Comparison of ENCODE assay signal across 11 cellular contexts in the genomic region with DNA sequence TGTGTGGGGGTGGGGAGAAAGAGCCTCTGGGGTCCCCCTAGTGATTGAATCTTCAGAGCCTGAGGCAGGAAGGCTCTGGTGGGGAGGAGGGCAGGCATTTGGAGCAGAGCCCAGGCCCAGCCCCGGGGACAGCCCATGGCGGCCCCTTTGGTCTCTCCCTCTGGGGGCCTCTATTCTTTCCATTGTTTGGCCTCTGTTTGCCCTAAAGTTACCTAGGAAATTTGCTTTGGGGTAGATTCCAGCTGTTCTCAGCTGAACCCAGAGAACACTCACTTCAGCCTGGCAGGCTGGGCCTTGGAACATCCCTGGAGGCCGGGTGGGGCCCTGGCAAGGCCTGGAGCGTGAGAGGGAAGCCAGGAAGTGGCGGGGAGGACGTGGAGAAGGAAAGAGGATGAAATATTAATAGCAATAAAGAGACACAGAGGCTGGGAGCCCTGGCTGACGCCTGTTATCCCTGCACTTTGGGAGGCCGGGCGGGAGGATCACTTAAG. TPM values are rescaled to one million over a fixed set of nuclear protein-coding genes. Genes with fewer than 3 reads are reported as not detected.
DNase-seq lines count a peak whose midpoint lies in the region; ATAC-seq and TF ChIP-seq lines count a peak whose summit lies in the region.
"Had no signal": no experiment of that assay in that cellular context is flagged by ENCODE, and none has a peak within 500 bp of the region (broad histone marks: within the 10 kb centered on the region; RNA-seq: fewer than 3 reads in every experiment).

No MANE protein-coding gene starts in this region.

- H4K20me1 ChIP-seq in HCT116 (ENCODE audit: insufficient read depth), result no peaks in the 10 kb centered on the region

- RAD21 ChIA-PET in HCT116 (lab: Charles Lee; ENCODE audit: low non-redundant PET in 1 of 2, low total read pairs in 2 of 2, uncharacterized antibody in 2 of 2, unreplicated experiment in 2 of 2), result no interaction called here

- ATAC-seq in HCT116, result peak; percentile 23; the same call in 1 of the 2 replicates
- no peak for ATAC-seq in GM18861 (IDR thresholded peaks at IDR 0.05; ENCODE audit: unreplicated experiment)

- no peak overlapping the region for H2AFZ ChIP-seq in HCT116 (ENCODE audit: low read depth, low read length, poor library complexity, severe bottlenecking)

- no peaks in the 10 kb centered on the region for H3K9me2 ChIP-seq in HCT116 (ENCODE audit: insufficient read depth)

- no peaks in the 10 kb centered on the region for H3K9me3 ChIP-seq in HCT116 (ENCODE audit: control insufficient read depth in 1 of 2, insufficient read depth in 1 of 2, low read depth in 1 of 2, low read length in 2 of 2)
- no peaks in the 10 kb centered on the region for H3K9me3 ChIP-seq in tibial artery

- TF ChIP-seq CTCF in HCT116 (IDR thresholded peaks at IDR 0.05 in 2 of 3, conservative IDR thresholded peaks at IDR 0.05 in 1 of 3; ENCODE audit: borderline replicate concordance in 1 of 3, insufficient read depth in 1 of 3, low read depth in 2 of 3, low read length in 2 of 3) (no peak), lower leg skin (IDR thresholded peaks at IDR 0.05) (no peak), tibial artery (IDR thresholded peaks at IDR 0.05) (peak; percentile 10 to 14)

- H3K4me1 ChIP-seq in HCT116 (ENCODE audit: control insufficient read depth in 1 of 2, insufficient read depth in 2 of 2, low read length in 2 of 2) (peaks cover 0 to 16% of the 10 kb centered on the region in 2 experiments; a peak in 3 of 4 replicates), tibial artery (peaks cover 0 to 22% (median 9%) of the 10 kb centered on the region in 4 donors)

- TF ChIP-seq RAD21 in HCT116 (IDR thresholded peaks at IDR 0.05; ENCODE audit: low read depth), result no peak

- intact Hi-C loops in HCT116 (cut with micrococcal nuclease) (no loop called here), lower leg skin (cut with DNase I; ENCODE audit: low total_unique reads) (no loop called here), tibial artery (cut with DNase I; ENCODE audit: low total_unique reads) (no loop called here)

- H3K36me3 ChIP-seq in HCT116 (ENCODE audit: control insufficient read depth in 1 of 2, insufficient read depth in 2 of 2, low read length in 2 of 2), result no peaks in the 10 kb centered on the region
- no peaks in the 10 kb centered on the region for H3K36me3 ChIP-seq in tibial artery

- BruUV-seq in HCT116 (replicated peaks; lab: Mats Ljungman, UMichigan), result no TSS peak

- no peaks in the 10 kb centered on the region for H3K27me3 ChIP-seq in HCT116 (ENCODE audit: insufficient read depth, low read length)
- H3K27me3 ChIP-seq in tibial artery, result no peaks in the 10 kb centered on the region

- no peak overlapping the region for H3K9ac ChIP-seq in HCT116 (ENCODE audit: low read length)

- H3K79me2 ChIP-seq in HCT116 (ENCODE audit: insufficient read depth, low read length), result no peaks in the 10 kb centered on the region

- CTCF ChIA-PET in HCT116 (lab: Charles Lee), result no interaction called here

- H3K4me3 ChIP-seq in HCT116 (replicated peaks in 1 of 2; ENCODE audit: low read depth in 1 of 2, low read length in 2 of 2) (no peak overlapping the region), lower leg skin (ENCODE audit: low read depth, poor library complexity, severe bottlenecking) (no peak overlapping the region), tibial artery (no peak overlapping the region)

- H3K4me2 ChIP-seq in HCT116 (ENCODE audit: low read length), result no peak overlapping the region

- WGBS in lower leg skin, 2 donors, result 11 to 16% methylated on average over 9 of the region's 9 CpGs

- POLR2A ChIA-PET in HCT116 (lab: Charles Lee), result no interaction called here

- H3K27ac ChIP-seq in HCT116 (ENCODE audit: low read depth, low read length) (no peak overlapping the region), tibial artery (peak overlapping the region; percentile 58 to 76)

- DNase-seq in HCT116 (ENCODE audit: low read depth, low spot score), result no peak
- peak; percentile 79 for DNase-seq in dermis microvascular lymphatic vessel endothelial cell (ENCODE audit: low read depth in 2 of 2)
- DNase-seq in lower leg skin (ENCODE audit: low spot score in 2 of 2), result peak; percentile 86 to 96
- DNase-seq in tibial artery, result peak; percentile 89 to 97
- DNase-seq in SW480 (ENCODE audit: low spot score), result no peak
- no peak for DNase-seq in NCI-H2081 treated with DMSO at 0.1 percent for 48 hours (lab: John Stamatoyannopoulos, UW)
- no peak for DNase-seq in NCI-H2107 treated with DMSO at 0.1 percent for 48 hours (lab: John Stamatoyannopoulos, UW; ENCODE audit: unreplicated experiment)
- DNase-seq: islet precursor cell, NCI-H1092 treated with DMSO at 0.1 percent for 48 hours, T-helper 9 cell had no signal

- TF ChIP-seq POLR2A in HCT116 (IDR thresholded peaks at IDR 0.05; ENCODE audit: borderline replicate concordance, extremely low read depth, insufficient read depth, insufficient read length) (no peak), lower leg skin (IDR thresholded peaks at IDR 0.05) (no peak)

TF ChIP-seq in HCT116, 20 proteins besides CTCF, POLR2A, EP300 and RAD21:
- TF ChIP-seq SP1 (IDR thresholded peaks at IDR 0.05; ENCODE audit: low read depth) (no peak), ZFX (IDR thresholded peaks at IDR 0.05) (0 out of 2 replicates have a peak, but pooled peaks have one; percentile 14)

RNA-seq across cellular contexts. Expression of gene A4GALT, which starts 22.9 kb away (rescaled TPM):
- total RNA-seq in HCT116 (2021; ENCODE audit: unreplicated experiment) (16.0 TPM), dermis microvascular lymphatic vessel endothelial cell (43.8 and 70.8 TPM in 2 replicates), lower leg skin (10 to 100 TPM in 2 of 4 donors, 1 to 10 TPM in 2; 4.5 to 20.1 (median 10.9) TPM)
- 14.2 and 14.3 TPM in 2 replicates for polyA plus RNA-seq in HCT116 (2012)

Comparison
In these comparisons a context has a peak if more than half of its experiments do, and no peak if none do; other contexts are left out.
1. DNase-seq: peak in dermis microvascular lymphatic vessel endothelial cell (2 of 2), lower leg skin (2 of 2) and tibial artery (2 of 2); none in HCT116 (single experiment), SW480 (single experiment), NCI-H2081 treated with DMSO at 0.1 percent for 48 hours (single experiment) and NCI-H2107 treated with DMSO at 0.1 percent for 48 hours (single experiment).
2. CTCF ChIP-seq: peak in tibial artery (2 of 2); none in HCT116 (0 of 3) and lower leg skin (0 of 3).